ENCODE assay signal across 1 cellular context in genomic region chr6:105346052-105346451, GRCh38.
TF ChIP-seq lines count a peak whose summit lies in the region.

No MANE protein-coding gene starts in this region.

TF ChIP-seq in HCT116, 20 proteins besides CTCF, POLR2A, EP300 and RAD21 (continued from another document):
- TF ChIP-seq ZBTB33 (IDR thresholded peaks at IDR 0.05; ENCODE audit: extremely low read depth, insufficient replicate concordance, low read length), result no peak
